In genomic region chr13:33544308-33544707, GRCh38 we compare ENCODE assay signal across 8 cellular contexts.
DNase-seq lines count a peak whose midpoint lies in the region; ATAC-seq lines count a peak whose summit lies in the region.

No MANE protein-coding gene starts in this region.

- no peak for ATAC-seq in stimulated activated naive CD8-positive, alpha-beta T cell treated with anti-CD3 and anti-CD28 coated beads, Interleukin-15, Interleukin-2, amounts not matched to agents 100 U/mL and 50 U/mL, for 24 hours
- no peak for ATAC-seq in HG03045 (IDR thresholded peaks at IDR 0.05; ENCODE audit: unreplicated experiment)

- H3K4me3 Mint-ChIP-seq in stimulated activated naive CD8-positive, alpha-beta T cell treated with anti-CD3 and anti-CD28 coated beads, Interleukin-15, Interleukin-2, amounts not matched to agents 100 ng/mL and 50 ng/mL, for 24 hours: peak overlapping the region; percentile 7

- H3K36me3 Mint-ChIP-seq in stimulated activated naive CD8-positive, alpha-beta T cell treated with anti-CD3 and anti-CD28 coated beads, Interleukin-15, Interleukin-2, amounts not matched to agents 100 ng/mL and 50 ng/mL, for 24 hours (ENCODE audit: low read depth): peaks cover 4% of the 10 kb centered on the region

- H3K27me3 Mint-ChIP-seq in stimulated activated naive CD8-positive, alpha-beta T cell treated with anti-CD3 and anti-CD28 coated beads, Interleukin-15, Interleukin-2, amounts not matched to agents 100 ng/mL and 50 ng/mL, for 24 hours: no peaks in the 10 kb centered on the region

- H3K9me3 ChIP-seq in adipocyte (ENCODE audit: control insufficient read depth, low read length) (no peaks in the 10 kb centered on the region), mucosa of stomach (ENCODE audit: control insufficient read depth, low read length) (no peaks in the 10 kb centered on the region)

- H3K36me3 ChIP-seq in adipocyte (ENCODE audit: control insufficient read depth, insufficient read depth, low read length, severe bottlenecking) (no peaks in the 10 kb centered on the region), mucosa of stomach (ENCODE audit: control insufficient read depth, insufficient read depth, low read length) (no peaks in the 10 kb centered on the region)

- H3K27ac Mint-ChIP-seq in stimulated activated naive CD8-positive, alpha-beta T cell treated with anti-CD3 and anti-CD28 coated beads, Interleukin-15, Interleukin-2, amounts not matched to agents 100 ng/mL and 50 ng/mL, for 24 hours: peak overlapping the region; percentile 95

- no peak overlapping the region for H3K4me3 ChIP-seq in adipocyte (ENCODE audit: low read length)
- no peak overlapping the region for H3K4me3 ChIP-seq in mucosa of stomach (ENCODE audit: low read length)

- H3K27me3 ChIP-seq in adipocyte (replicated peaks; ENCODE audit: control insufficient read depth, insufficient read depth, low read length) (no peaks in the 10 kb centered on the region), mucosa of stomach (ENCODE audit: control insufficient read depth, insufficient read depth, low read length) (no peaks in the 10 kb centered on the region)

- DNase-seq in stimulated activated naive CD8-positive, alpha-beta T cell treated with anti-CD3 and anti-CD28 coated beads, Interleukin-15, Interleukin-2, amounts not matched to agents 100 U/mL and 50 U/mL, for 24 hours: no peak
- DNase-seq in adipocyte (ENCODE audit: low read depth) (no peak), NCI-H345 treated with DMSO at 0.1 percent for 48 hours (lab: John Stamatoyannopoulos, UW; ENCODE audit: unreplicated experiment) (no peak), HuH-7.5 (ENCODE audit: low spot score) (no peak), NCI-H446 (lab: John Stamatoyannopoulos, UW) (no peak)

- peak overlapping the region; percentile 40 for H3K9ac ChIP-seq in adipocyte (ENCODE audit: low read length)
- H3K9ac ChIP-seq in mucosa of stomach (ENCODE audit: low read length): peak overlapping the region; percentile 98

- peaks cover 32% of the 10 kb centered on the region for H3K4me1 ChIP-seq in adipocyte (ENCODE audit: control insufficient read depth, insufficient read depth, low read length)
- H3K4me1 ChIP-seq in mucosa of stomach (ENCODE audit: control insufficient read depth, insufficient read depth, low read length): peaks cover 25% of the 10 kb centered on the region

- no peaks in the 10 kb centered on the region for H3K9me3 Mint-ChIP-seq in stimulated activated naive CD8-positive, alpha-beta T cell treated with anti-CD3 and anti-CD28 coated beads, Interleukin-15, Interleukin-2, amounts not matched to agents 100 ng/mL and 50 ng/mL, for 24 hours

- peaks cover 65% of the 10 kb centered on the region for H3K4me1 Mint-ChIP-seq in stimulated activated naive CD8-positive, alpha-beta T cell treated with anti-CD3 and anti-CD28 coated beads, Interleukin-15, Interleukin-2, amounts not matched to agents 100 ng/mL and 50 ng/mL, for 24 hours (ENCODE audit: low read depth)
